18 cellular contexts compared by ENCODE assay signal in genomic region chr2:101331202-101331601, GRCh38. TPM values are rescaled to one million over a fixed set of nuclear protein-coding genes. Genes with fewer than 3 reads are reported as not detected.
DNase-seq lines count a peak whose midpoint lies in the region; ATAC-seq, FAIRE-seq and TF ChIP-seq lines count a peak whose summit lies in the region.
"Had no signal": no experiment of that assay in that cellular context is flagged by ENCODE, and none has a peak within 500 bp of the region (broad histone marks: within the 10 kb centered on the region; RNA-seq: fewer than 3 reads in every experiment).

No MANE protein-coding gene starts in this region.

- peak overlapping the region; percentile 62 for H2BK15ac ChIP-seq in mesendoderm (replicated peaks; ENCODE audit: low read depth)

- BruUV-seq in K562 (replicated peaks; lab: Mats Ljungman, UMichigan), result no TSS peak

- WGBS in K562 (ENCODE audit: insufficient coverage, low coverage, missing lambda C conversion rate), result 7% methylated on average over 2 of the region's 2 CpGs
- no CpG with 5 or more reads among the region's 2 CpGs for WGBS in mesendoderm (ENCODE audit: extremely low coverage, insufficient coverage, low lambda C conversion rate)

- H3K4ac ChIP-seq in mesendoderm (ENCODE audit: low read depth, low read length), result no peak overlapping the region

- H3K4me3 ChIP-seq in left ventricle myocardium inferior (no peak overlapping the region), K562 (no peak overlapping the region), mesendoderm (ENCODE audit: low read length) (no peak overlapping the region)
- H3K4me3 ChIP-seq: cardiac muscle cell, heart right ventricle, MG63, upper lobe of left lung had no signal

- H3K4me3 Mint-ChIP-seq in type B pancreatic cell, result no peak overlapping the region
- H3K4me3 Mint-ChIP-seq: stimulated activated memory B cell treated with anti-CD40 and anti-IgM and Interleukin-4, amounts not matched to agents 10 μg/mL and 1 μg/mL and 100 μg/mL, for 72 hours had no signal

- H4K5ac ChIP-seq in mesendoderm (ENCODE audit: low read length), result no peak overlapping the region

- no peak overlapping the region for H4K8ac ChIP-seq in mesendoderm (ENCODE audit: low read depth, low read length)

- CTCF ChIA-PET in K562 (lab: Yijun Ruan, JAX; ENCODE audit: low intra/inter-chr PET ratio), result no interaction called here

- TF ChIP-seq CTCF in left ventricle myocardium inferior (IDR thresholded peaks at IDR 0.05; ENCODE audit: borderline replicate concordance) (no peak), K562 (IDR thresholded peaks at IDR 0.05 in 2 of 3, conservative IDR thresholded peaks at IDR 0.05 in 1 of 3; ENCODE audit: insufficient read depth in 2 of 3, low read depth in 1 of 3, low read length in 3 of 3) (no peak), type B pancreatic cell (conservative IDR thresholded peaks at IDR 0.05) (no peak)

- H2AK5ac ChIP-seq in mesendoderm (ENCODE audit: low read length), result no peak overlapping the region

- in situ Hi-C loops in K562 (cut with MboI), result loop anchor here (10.0 kb wide), 1 partner anchor 296 kb away; no protein-coding TSS in a partner anchor

- no peaks in the 10 kb centered on the region for H3K27me3 Mint-ChIP-seq in type B pancreatic cell
- H3K27me3 Mint-ChIP-seq: stimulated activated memory B cell treated with anti-CD40 and anti-IgM and Interleukin-4, amounts not matched to agents 10 μg/mL and 1 μg/mL and 100 μg/mL, for 72 hours had no signal

- H3K56ac ChIP-seq in mesendoderm (ENCODE audit: low read length), result no peak overlapping the region

- H3K4me1 ChIP-seq in left ventricle myocardium inferior (peaks cover 29% of the 10 kb centered on the region), K562 (replicated peaks in 1 of 2; ENCODE audit: control insufficient read depth in 2 of 2, insufficient read depth in 2 of 2, low read length in 2 of 2) (no peaks in the 10 kb centered on the region; a peak in 1 of 5 replicates), mesendoderm (ENCODE audit: control insufficient read depth, low read depth, low read length) (peaks cover 15% of the 10 kb centered on the region)

- intact Hi-C loops in left ventricle myocardium inferior (cut with micrococcal nuclease), result no loop called here
- intact Hi-C loops in left ventricle myocardium superior (cut with micrococcal nuclease), result no loop called here
- intact Hi-C loops in K562 (cut with micrococcal nuclease), result no loop called here

- peak overlapping the region; percentile 68 for H3K27ac ChIP-seq in left ventricle myocardium inferior (replicated peaks)
- H3K27ac ChIP-seq in K562 (ENCODE audit: extremely low read depth, low read depth, low read length), result no peak overlapping the region
- no peak overlapping the region for H3K27ac ChIP-seq in mesendoderm (ENCODE audit: low read depth, low read length)
- H3K27ac ChIP-seq: cardiac muscle cell had no signal

- H3K9me1 ChIP-seq in K562 (ENCODE audit: control insufficient read depth, insufficient read depth, low read length), result no peaks in the 10 kb centered on the region

- no peak for ATAC-seq in left ventricle myocardium superior
- ATAC-seq in K562, result no peak
- ATAC-seq: Panc1; stimulated activated memory B cell treated with anti-CD40 and anti-IgM and Interleukin-4, amounts not matched to agents 10 μg/mL and 1 μg/mL and 100 μg/mL, for 72 hours had no signal

- no peak for TF ChIP-seq POLR2A in K562 (conservative IDR thresholded peaks at IDR 0.05)

- no peaks in the 10 kb centered on the region for H3K36me3 Mint-ChIP-seq in type B pancreatic cell
- H3K36me3 Mint-ChIP-seq: stimulated activated memory B cell treated with anti-CD40 and anti-IgM and Interleukin-4, amounts not matched to agents 10 μg/mL and 1 μg/mL and 100 μg/mL, for 72 hours had no signal

- FAIRE-seq in K562 (lab: Jason Lieb, UNC), result peak; percentile 19

- H3K27ac Mint-ChIP-seq in type B pancreatic cell, result peak overlapping the region; percentile 94
- H3K27ac Mint-ChIP-seq: stimulated activated memory B cell treated with anti-CD40 and anti-IgM and Interleukin-4, amounts not matched to agents 10 μg/mL and 1 μg/mL and 100 μg/mL, for 72 hours had no signal

- H2BK120ac ChIP-seq in mesendoderm (ENCODE audit: low read depth, low read length), result peak overlapping the region; percentile 45

- H3K36me3 ChIP-seq in left ventricle myocardium inferior, result no peaks in the 10 kb centered on the region
- no peaks in the 10 kb centered on the region for H3K36me3 ChIP-seq in K562 (ENCODE audit: control insufficient read depth, insufficient read depth, low read length)
- no peaks in the 10 kb centered on the region for H3K36me3 ChIP-seq in mesendoderm (ENCODE audit: control insufficient read depth, insufficient read depth, low read length)
- H3K36me3 ChIP-seq: cardiac muscle cell, heart right ventricle, MG63, upper lobe of left lung had no signal

- H3K23ac ChIP-seq in mesendoderm (ENCODE audit: low read length), result no peak overlapping the region

- no peak overlapping the region for H2BK5ac ChIP-seq in mesendoderm (ENCODE audit: low read length)

- H3K9ac ChIP-seq in K562 (ENCODE audit: insufficient read depth in 1 of 2, low read depth in 2 of 2, low read length in 2 of 2), result no peak overlapping the region
- no peak overlapping the region for H3K9ac ChIP-seq in mesendoderm (ENCODE audit: low read length)

- no peak overlapping the region for H3K4me2 ChIP-seq in K562 (ENCODE audit: insufficient read depth, low read length)
- H3K4me2 ChIP-seq in mesendoderm (ENCODE audit: low read length), result no peak overlapping the region

- no peak overlapping the region for H2AFZ ChIP-seq in K562 (ENCODE audit: low read depth, low read length)

- no peaks in the 10 kb centered on the region for H4K20me1 ChIP-seq in K562 (replicated peaks; ENCODE audit: control insufficient read depth, insufficient read depth, low read length)

- H3K27me3 ChIP-seq in left ventricle myocardium inferior (ENCODE audit: low read depth), result no peaks in the 10 kb centered on the region
- peaks cover 11 to 38% of the 10 kb centered on the region in 2 experiments for H3K27me3 ChIP-seq in K562 (ENCODE audit: control insufficient read depth in 2 of 2, insufficient read depth in 2 of 2, low read length in 2 of 2)
- no peaks in the 10 kb centered on the region for H3K27me3 ChIP-seq in mesendoderm (ENCODE audit: insufficient read depth, low read length, poor library complexity)
- H3K27me3 ChIP-seq: cardiac muscle cell, heart right ventricle, MG63, upper lobe of left lung had no signal

- H3K18ac ChIP-seq in mesendoderm (ENCODE audit: low read length), result no peak overlapping the region

- H3K9me3 Mint-ChIP-seq in type B pancreatic cell, result no peaks in the 10 kb centered on the region
- H3K9me3 Mint-ChIP-seq: stimulated activated memory B cell treated with anti-CD40 and anti-IgM and Interleukin-4, amounts not matched to agents 10 μg/mL and 1 μg/mL and 100 μg/mL, for 72 hours had no signal

- no peak for TF ChIP-seq RAD21 in K562 (CRISPR knock-in tag; conservative IDR thresholded peaks at IDR 0.05 in 1 of 2, IDR thresholded peaks at IDR 0.05 in 1 of 2)

- H3K9me3 ChIP-seq in left ventricle myocardium inferior (replicated peaks) (peaks cover 2% of the 10 kb centered on the region), K562 (replicated peaks; ENCODE audit: control insufficient read depth, insufficient read depth, low read depth, low read length) (no peaks in the 10 kb centered on the region)
- H3K9me3 ChIP-seq: MG63, upper lobe of left lung had no signal

- POLR2A ChIA-PET in K562 (lab: Yijun Ruan, JAX), result no interaction called here

- H3K4me1 Mint-ChIP-seq in type B pancreatic cell (ENCODE audit: unreplicated experiment), result peaks cover 21% of the 10 kb centered on the region
- H3K4me1 Mint-ChIP-seq: stimulated activated memory B cell treated with anti-CD40 and anti-IgM and Interleukin-4, amounts not matched to agents 10 μg/mL and 1 μg/mL and 100 μg/mL, for 72 hours had no signal

- TF ChIP-seq EP300 in K562 (IDR thresholded peaks at IDR 0.05; ENCODE audit: low read length), result no peak

- no peaks in the 10 kb centered on the region for H3K79me2 ChIP-seq in K562 (ENCODE audit: control insufficient read depth, insufficient read depth, low read length)
- no peaks in the 10 kb centered on the region for H3K79me2 ChIP-seq in mesendoderm (ENCODE audit: control insufficient read depth, insufficient read depth, low read length)

- H3K79me1 ChIP-seq in mesendoderm (ENCODE audit: low read length), result no peaks in the 10 kb centered on the region

- no peak for DNase-seq in left ventricle myocardium inferior
- no peak for DNase-seq in left ventricle myocardium superior
- no peak for DNase-seq in K562 (ENCODE audit: extremely low read depth in 1 of 4, low spot score in 3 of 4)
- DNase-seq in mesendoderm, result no peak
- DNase-seq in type B pancreatic cell (ENCODE audit: extremely low spot score, unreplicated experiment), result no peak
- no peak for DNase-seq in NOMO-1 treated with DMSO at 0.1 percent for 48 hours (lab: John Stamatoyannopoulos, UW; ENCODE audit: unreplicated experiment)
- no peak for DNase-seq in GM19238 (ENCODE audit: insufficient read length, low spot score)
- DNase-seq in SK-N-DZ (ENCODE audit: low spot score), result no peak
- DNase-seq: DND-41; heart right ventricle; MG63; NCI-H1436 treated with DMSO at 0.1 percent for 48 hours; stimulated activated CD4-positive, alpha-beta T cell treated with anti-CD3 and anti-CD28 coated beads, Interleukin-15, amount 100 ng/mL, for 24 hours; upper lobe of left lung had no signal

RNA-seq across cellular contexts. Expression of gene RNF149, which starts 22.7 kb away (rescaled TPM):
- 12.0 TPM for total RNA-seq in left ventricle myocardium inferior
- total RNA-seq in left ventricle myocardium superior, result 16.6 TPM
- 82.0 and 197 TPM in 2 replicates for total RNA-seq in K562 (2011; cell fraction: chromatin; rRNA removed; ENCODE audit: low replicate concordance)
- 55.7 and 63.3 TPM in 2 replicates for total RNA-seq in K562 (2011; cell fraction: nucleolus; rRNA removed)
- total RNA-seq in K562 (2011; cell fraction: nucleoplasm; rRNA removed), result 101 and 175 TPM in 2 replicates
- total RNA-seq in K562 (2014; rRNA removed), result 24.1 and 25.3 TPM in 2 replicates
- total RNA-seq in K562 (2014; rRNA removed; fragmentation: Illumina TruSeq; extraction: Trizol), result 31.5 and 36.1 TPM in 2 replicates
- 23.3 and 28.3 TPM in 2 replicates for total RNA-seq in K562 (2015; rRNA removed; fragmentation: Illumina TruSeq; extraction: Trizol)
- total RNA-seq in K562 (2021), result 21.8 and 22.8 TPM in 2 replicates
- polyA plus RNA-seq in K562 (2011; rRNA removed), result 27.2 and 28.4 TPM in 2 replicates
- polyA plus RNA-seq in K562 (2011; cell fraction: cytosol; rRNA removed), result 8.5 and 12.5 TPM in 2 replicates
- 34.9 and 38.9 TPM in 2 replicates for polyA plus RNA-seq in K562 (2011; cell fraction: nucleus; rRNA removed)
- 12.4 and 17.9 TPM in 2 replicates for polyA plus RNA-seq in K562 (2012)
- 17.7 and 21.3 TPM in 2 replicates for polyA plus RNA-seq in K562 (2014; fragmentation: Illumina TruSeq; extraction: Trizol)
- 1 to 10 TPM; 9.0 to 9.5 TPM for polyA plus RNA-seq in K562 (2014; fragmentation: Nextera tagmentation; extraction: Ambion mirVana)
- polyA plus RNA-seq in K562 (2014; rRNA removed), result 21.0 and 23.3 TPM in 2 replicates
- 31.2 and 33.4 TPM in 2 replicates for polyA minus RNA-seq in K562 (2011; rRNA and poly(A)+ RNA removed)
- polyA minus RNA-seq in K562 (2011; cell fraction: cytosol; rRNA and poly(A)+ RNA removed), result 11.4 and 13.9 TPM in 2 replicates
- 25.7 and 42.1 TPM in 2 replicates for polyA minus RNA-seq in K562 (2011; cell fraction: nucleus; rRNA and poly(A)+ RNA removed)
- 11.3 TPM for polyA plus RNA-seq in mesendoderm (2013, experiment 1 of 2)
- 11.5 TPM for polyA plus RNA-seq in mesendoderm (2013, experiment 2 of 2)
- 47.0 and 57.3 TPM in 2 replicates for total RNA-seq in type B pancreatic cell (ENCODE audit: low replicate concordance)
- polyA plus RNA-seq in SK-N-DZ (2014; cell fraction: cytosol; rRNA removed), result 23.7 and 30.9 TPM in 2 replicates
- 36.7 and 50.3 TPM in 2 replicates for polyA plus RNA-seq in SK-N-DZ (2014; cell fraction: nucleus; rRNA removed)

RNA-seq across cellular contexts. Expression of gene CREG2, which starts 56.1 kb away (rescaled TPM):
- not detected for total RNA-seq in left ventricle myocardium inferior
- total RNA-seq in left ventricle myocardium superior, result not detected
- total RNA-seq in K562 (2011; cell fraction: chromatin; rRNA removed; ENCODE audit: low replicate concordance), result not detected in 2 replicates
- total RNA-seq in K562 (2011; cell fraction: nucleolus; rRNA removed), result not detected in 2 replicates
- not detected in 2 replicates for total RNA-seq in K562 (2011; cell fraction: nucleoplasm; rRNA removed)
- total RNA-seq in K562 (2014; rRNA removed), result not detected in 2 replicates
- not detected in 2 replicates for total RNA-seq in K562 (2014; rRNA removed; fragmentation: Illumina TruSeq; extraction: Trizol)
- total RNA-seq in K562 (2015; rRNA removed; fragmentation: Illumina TruSeq; extraction: Trizol), result not detected in 2 replicates
- not detected in 2 replicates for total RNA-seq in K562 (2021)
- polyA plus RNA-seq in K562 (2011; rRNA removed), result not detected in 2 replicates
- polyA plus RNA-seq in K562 (2011; cell fraction: cytosol; rRNA removed), result not detected in 2 replicates
- not detected in 2 replicates for polyA plus RNA-seq in K562 (2011; cell fraction: nucleus; rRNA removed)
- not detected in 2 replicates for polyA plus RNA-seq in K562 (2012)
- not detected in 2 replicates for polyA plus RNA-seq in K562 (2014; fragmentation: Illumina TruSeq; extraction: Trizol)
- not detected for polyA plus RNA-seq in K562 (2014; fragmentation: Nextera tagmentation; extraction: Ambion mirVana)
- not detected in 2 replicates for polyA plus RNA-seq in K562 (2014; rRNA removed)
- not detected in 2 replicates for polyA minus RNA-seq in K562 (2011; rRNA and poly(A)+ RNA removed)
- polyA minus RNA-seq in K562 (2011; cell fraction: cytosol; rRNA and poly(A)+ RNA removed), result not detected in 2 replicates
- 0.13 TPM in 1 of 2 replicates, not detected in the other for polyA minus RNA-seq in K562 (2011; cell fraction: nucleus; rRNA and poly(A)+ RNA removed)
- polyA plus RNA-seq in mesendoderm (2013, experiment 1 of 2), result 0.08 TPM
- polyA plus RNA-seq in mesendoderm (2013, experiment 2 of 2), result 0.08 TPM
- 1.9 and 4.2 TPM in 2 replicates for total RNA-seq in type B pancreatic cell (ENCODE audit: low replicate concordance)
- 0.48 TPM in 1 of 2 replicates, not detected in the other for polyA plus RNA-seq in SK-N-DZ (2014; cell fraction: cytosol; rRNA removed)
- polyA plus RNA-seq in SK-N-DZ (2014; cell fraction: nucleus; rRNA removed), result not detected in 2 replicates
- polyA plus RNA-seq: AG04450, heart right ventricle had no signal
